ENCODE assay signal across 24 cellular contexts in the genomic region with DNA sequence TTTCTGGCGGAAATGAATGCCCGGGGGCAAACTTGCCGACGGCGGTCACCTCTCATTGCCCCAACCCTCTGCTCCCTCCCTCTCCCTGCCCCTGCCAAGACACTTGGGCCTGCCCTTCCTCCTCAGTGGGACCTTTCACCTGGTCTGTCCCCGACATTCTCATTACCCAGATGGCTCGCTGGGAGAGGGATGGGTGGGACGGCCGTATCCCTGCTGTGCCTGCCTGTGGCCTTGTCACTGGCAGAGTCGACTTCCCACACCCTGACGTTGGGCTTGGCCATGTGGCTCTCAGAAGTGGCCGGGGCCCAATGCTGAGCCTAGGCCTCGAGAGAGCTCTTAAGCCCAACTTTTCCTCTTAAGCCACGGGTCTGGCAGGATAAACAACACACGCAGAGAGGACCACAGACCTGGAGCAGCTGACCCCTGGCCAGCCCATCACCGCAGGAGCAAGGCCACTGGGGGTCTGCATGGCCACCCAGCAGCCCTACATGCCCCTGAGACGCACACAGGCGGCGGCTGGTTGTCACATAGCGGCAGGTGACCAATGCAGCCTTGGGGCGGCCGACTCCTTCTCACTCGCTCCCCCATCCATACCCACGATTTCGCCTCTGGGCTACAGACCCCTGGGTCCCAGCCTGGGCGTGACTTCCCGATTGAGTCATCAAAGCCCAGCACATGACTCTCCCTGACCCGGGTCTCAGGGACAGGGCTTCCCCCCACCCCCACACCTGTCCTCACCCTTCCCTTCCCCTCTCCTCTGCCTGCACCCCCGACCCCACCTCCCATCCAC. TPM values are rescaled to one million over a fixed set of nuclear protein-coding genes. Genes with fewer than 3 reads are reported as not detected.
DNase-seq lines count a peak whose midpoint lies in the region; ATAC-seq, FAIRE-seq and TF ChIP-seq lines count a peak whose summit lies in the region.
"Had no signal": no experiment of that assay in that cellular context is flagged by ENCODE, and none has a peak within 500 bp of the region (broad histone marks: within the 10 kb centered on the region; RNA-seq: fewer than 3 reads in every experiment).

No MANE protein-coding gene starts in this region.

- H3K36me3 Mint-ChIP-seq in Caco-2 (ENCODE audit: insufficient read depth, unreplicated experiment) (peaks cover 94% of the 10 kb centered on the region), nephron progenitor cell (ENCODE audit: low read depth) (peaks cover 81% of the 10 kb centered on the region)

- no peak overlapping the region; a peak in 1 of 4 replicates for H3K9ac ChIP-seq in K562 (ENCODE audit: insufficient read depth in 1 of 2, low read depth in 2 of 2, low read length in 2 of 2)

- H2AFZ ChIP-seq in K562 (ENCODE audit: low read depth, low read length) = no peak overlapping the region

- H3K36me3 ChIP-seq in Caco-2 (ENCODE audit: control insufficient read depth, insufficient read depth, low read length) = peaks cover 2% of the 10 kb centered on the region
- no peaks in the 10 kb centered on the region for H3K36me3 ChIP-seq in K562 (ENCODE audit: control insufficient read depth, insufficient read depth, low read length)
- peaks cover 8% of the 10 kb centered on the region; the same call in 1 of the 2 replicates for H3K36me3 ChIP-seq in SJCRH30

- no peak for FAIRE-seq in K562 (lab: Jason Lieb, UNC)
- FAIRE-seq: D721Med, RCC 7860 had no signal

- no peak overlapping the region for H3K4me2 ChIP-seq in K562 (ENCODE audit: insufficient read depth, low read length)

- in situ Hi-C loops in K562 (cut with MboI) = no loop called here

- no peak overlapping the region for H3K27ac ChIP-seq in K562 (ENCODE audit: extremely low read depth, low read depth, low read length)
- no peak overlapping the region for H3K27ac ChIP-seq in SJCRH30

- TF ChIP-seq RAD21 in K562 (CRISPR knock-in tag; conservative IDR thresholded peaks at IDR 0.05 in 1 of 2, IDR thresholded peaks at IDR 0.05 in 1 of 2) = no peak

- H3K27me3 ChIP-seq in Caco-2 (replicated peaks; ENCODE audit: control insufficient read depth, insufficient read depth, low read length) = no peaks in the 10 kb centered on the region
- no peaks in the 10 kb centered on the region for H3K27me3 ChIP-seq in K562 (ENCODE audit: control insufficient read depth in 2 of 2, insufficient read depth in 2 of 2, low read length in 2 of 2)
- H3K27me3 ChIP-seq in SJCRH30 = no peaks in the 10 kb centered on the region
- H3K27me3 ChIP-seq: BLaER1 treated with 17β-estradiol and CSF1 and Interleukin-3, amounts not matched to agents 10 nM and 100 nM had no signal

- H3K27me3 Mint-ChIP-seq in Caco-2 (ENCODE audit: insufficient read depth, unreplicated experiment) (no peaks in the 10 kb centered on the region), nephron progenitor cell (ENCODE audit: low read depth, poor library complexity) (peaks cover 3% of the 10 kb centered on the region)
- H3K27me3 Mint-ChIP-seq: IgD-negative memory B cell had no signal

- peaks cover 13% of the 10 kb centered on the region for H3K4me1 Mint-ChIP-seq in Caco-2 (ENCODE audit: low read depth, unreplicated experiment)
- no peaks in the 10 kb centered on the region for H3K4me1 Mint-ChIP-seq in nephron progenitor cell

- no peak for TF ChIP-seq POLR2A in K562 (conservative IDR thresholded peaks at IDR 0.05)

- H3K4me1 ChIP-seq in Caco-2 (peaks cover 13% of the 10 kb centered on the region), K562 (replicated peaks in 1 of 2; ENCODE audit: control insufficient read depth in 2 of 2, insufficient read depth in 2 of 2, low read length in 2 of 2) (no peaks in the 10 kb centered on the region; a peak in 1 of 5 replicates), SJCRH30 (no peaks in the 10 kb centered on the region)

- H3K27ac Mint-ChIP-seq in Caco-2 (ENCODE audit: unreplicated experiment) (peak overlapping the region; percentile 85), nephron progenitor cell (peak overlapping the region; percentile 68)
- H3K27ac Mint-ChIP-seq: CD8-positive, alpha-beta T cell; IgD-negative memory B cell had no signal

- ATAC-seq in K562 (no peak), GM18858 (IDR thresholded peaks at IDR 0.05; ENCODE audit: unreplicated experiment) (no peak)
- ATAC-seq: CD8-positive, alpha-beta T cell had no signal

- WGBS in K562 (ENCODE audit: insufficient coverage, low coverage, missing lambda C conversion rate) = 95% methylated on average over 15 of the region's 29 CpGs

- no peaks in the 10 kb centered on the region for H3K79me2 ChIP-seq in K562 (ENCODE audit: control insufficient read depth, insufficient read depth, low read length)

- intact Hi-C loops in Caco-2 (cut with micrococcal nuclease; ENCODE audit: unreplicated experiment) = no loop called here
- intact Hi-C loops in K562 (cut with micrococcal nuclease) = no loop called here

- H3K9me3 Mint-ChIP-seq in Caco-2 (ENCODE audit: unreplicated experiment) (no peaks in the 10 kb centered on the region), nephron progenitor cell (peaks cover 27% of the 10 kb centered on the region)

- no peak overlapping the region for H3K4me3 Mint-ChIP-seq in Caco-2 (ENCODE audit: unreplicated experiment)
- H3K4me3 Mint-ChIP-seq in nephron progenitor cell = no peak overlapping the region
- H3K4me3 Mint-ChIP-seq: CD8-positive, alpha-beta T cell; IgD-negative memory B cell had no signal

- no peaks in the 10 kb centered on the region for H4K20me1 ChIP-seq in K562 (replicated peaks; ENCODE audit: control insufficient read depth, insufficient read depth, low read length)

- no peak for TF ChIP-seq EP300 in K562 (IDR thresholded peaks at IDR 0.05; ENCODE audit: low read length)

- TF ChIP-seq CTCF in Caco-2 (IDR thresholded peaks at IDR 0.05; ENCODE audit: insufficient read depth in 1 of 2, low read depth in 1 of 2, low read length in 1 of 2, severe bottlenecking in 1 of 2, unreplicated experiment in 1 of 2) (no peak), K562 (IDR thresholded peaks at IDR 0.05 in 2 of 3, conservative IDR thresholded peaks at IDR 0.05 in 1 of 3; ENCODE audit: insufficient read depth in 2 of 3, low read depth in 1 of 3, low read length in 3 of 3) (no peak), nephron progenitor cell (IDR thresholded peaks at IDR 0.05) (no peak)

- H3K4me3 ChIP-seq in Caco-2 (ENCODE audit: low read depth, low read length) (no peak overlapping the region), K562 (no peak overlapping the region), SJCRH30 (no peak overlapping the region)
- H3K4me3 ChIP-seq: BLaER1 treated with 17β-estradiol and CSF1 and Interleukin-3, amounts not matched to agents 10 nM and 100 nM; HAP-1 had no signal

- H3K9me1 ChIP-seq in K562 (ENCODE audit: control insufficient read depth, insufficient read depth, low read length) = no peaks in the 10 kb centered on the region

- POLR2A ChIA-PET in Caco-2 (lab: Charles Lee) (no interaction called here), K562 (lab: Yijun Ruan, JAX) (no interaction called here)

- DNase-seq in Caco-2 (no peak), ELF-1 (ENCODE audit: low read depth, low spot score) (peak; percentile 43), K562 (ENCODE audit: extremely low read depth in 1 of 4, low spot score in 3 of 4) (no peak), nephron progenitor cell (no peak), ureter (ENCODE audit: low spot score) (no peak), SJCRH30 (no peak), hypothalamus (lab: John Stamatoyannopoulos, UW) (no peak)
- DNase-seq: CD8-positive, alpha-beta T cell; DMS53; Karpas-422; MV-4-11; NCI-H1105 treated with DMSO at 0.1 percent for 48 hours; NCI-H2029 treated with DMSO at 0.1 percent for 48 hours; NCI-H226; NCI-H510A treated with DMSO at 0.1 percent for 48 hours; NCI-H748 treated with DMSO at 0.1 percent for 48 hours; NK-92 treated with Interleukin-12 subunit alpha and Interleukin-12 subunit beta, amount 100 ng/mL, for 24 hours; Right ventricle myocardium superior had no signal

- BruUV-seq in Caco-2 (replicated peaks; lab: Mats Ljungman, UMichigan) = no TSS peak
- BruUV-seq in K562 (replicated peaks; lab: Mats Ljungman, UMichigan) = no TSS peak

- CTCF ChIA-PET in Caco-2 (lab: Charles Lee) = no interaction called here
- CTCF ChIA-PET in K562 (lab: Yijun Ruan, JAX; ENCODE audit: low intra/inter-chr PET ratio) = no interaction called here

- H3K9me3 ChIP-seq in Caco-2 (peaks cover 4% of the 10 kb centered on the region), K562 (replicated peaks; ENCODE audit: control insufficient read depth, insufficient read depth, low read depth, low read length) (no peaks in the 10 kb centered on the region; the same call in 1 of the 2 replicates), SJCRH30 (replicated peaks) (peaks cover 6% of the 10 kb centered on the region)
- H3K9me3 ChIP-seq: HAP-1 had no signal

TF ChIP-seq in K562, 482 proteins besides CTCF, POLR2A, EP300 and RAD21:
- no peak for TF ChIP-seq TAF1 (IDR thresholded peaks at IDR 0.05; ENCODE audit: control insufficient read depth, extremely low read depth, insufficient read depth, low read length, severe bottlenecking)
- peak; percentile 44 for TF ChIP-seq RBM22 (IDR thresholded peaks at IDR 0.05; ENCODE audit: low read depth, low read length, poor library complexity, severe bottlenecking)

RNA-seq across cellular contexts. Expression of a gene that starts 40.1 kb away (rescaled TPM):
- total RNA-seq in Caco-2 (2022) (34.6 and 38.4 TPM in 2 replicates), K562 (2014; rRNA removed) (0.77 and 2.3 TPM in 2 replicates), K562 (2014; rRNA removed; fragmentation: Illumina TruSeq; extraction: Trizol) (0.03 and 0.29 TPM in 2 replicates), K562 (2015; rRNA removed; fragmentation: Illumina TruSeq; extraction: Trizol) (0.14 and 0.19 TPM in 2 replicates), K562 (2021) (1.2 and 1.4 TPM in 2 replicates), ureter (3.7 TPM)
- 2.7 and 9.3 TPM in 2 replicates for total RNA-seq in K562 (2011; cell fraction: chromatin; rRNA removed; ENCODE audit: low replicate concordance)
- 2.4 and 3.3 TPM in 2 replicates for total RNA-seq in K562 (2011; cell fraction: nucleolus; rRNA removed)
- total RNA-seq in K562 (2011; cell fraction: nucleoplasm; rRNA removed) = 3.4 and 3.6 TPM in 2 replicates
- polyA plus RNA-seq in K562 (2011; rRNA removed) (1.1 and 1.2 TPM in 2 replicates), K562 (2014; fragmentation: Illumina TruSeq; extraction: Trizol) (0.37 and 1.1 TPM in 2 replicates), K562 (2014; fragmentation: Nextera tagmentation; extraction: Ambion mirVana) (under 1 TPM; 0.01 to 0.03 TPM), K562 (2014; rRNA removed) (0.82 and 1.2 TPM in 2 replicates)
- 0.80 and 4.7 TPM in 2 replicates for polyA plus RNA-seq in K562 (2011; cell fraction: cytosol; rRNA removed)
- polyA plus RNA-seq in K562 (2011; cell fraction: nucleus; rRNA removed) = 1.7 and 4.8 TPM in 2 replicates
- 0.60 and 0.78 TPM in 2 replicates for polyA plus RNA-seq in K562 (2012)
- 0.36 and 2.3 TPM in 2 replicates for polyA minus RNA-seq in K562 (2011; rRNA and poly(A)+ RNA removed)
- polyA minus RNA-seq in K562 (2011; cell fraction: cytosol; rRNA and poly(A)+ RNA removed) = 0.86 and 4.1 TPM in 2 replicates
- 0.44 and 0.54 TPM in 2 replicates for polyA minus RNA-seq in K562 (2011; cell fraction: nucleus; rRNA and poly(A)+ RNA removed)
- 39.8 and 43.1 TPM in 2 replicates for total RNA-seq in SJCRH30 (2014; rRNA removed; shearing (Covaris generic))
- polyA plus RNA-seq: IgD-negative memory B cell had no signal
